23 cellular contexts compared by ENCODE assay signal in genomic region chr16:73369841-73370240, GRCh38.
"Had no signal": no experiment of that assay in that cellular context is flagged by ENCODE, and none has a peak within 500 bp of the region (broad histone marks: within the 10 kb centered on the region; RNA-seq: fewer than 3 reads in every experiment).

No MANE protein-coding gene starts in this region.

- H3K9me3 ChIP-seq: esophagus squamous epithelium, lower lobe of right lung, ovary, psoas muscle, stomach, tibial artery had no signal

- H3K27me3 ChIP-seq: ovary, stomach, tibial artery had no signal

- H3K4me3 ChIP-seq: coronary artery, esophagus squamous epithelium, lower lobe of right lung, ovary, psoas muscle, stomach, tibial artery had no signal

- H3K4me1 ChIP-seq: esophagus squamous epithelium, lower lobe of right lung, psoas muscle, tibial artery had no signal

- ATAC-seq: effector memory CD8-positive, alpha-beta T cell; left ventricle myocardium superior; lower lobe of right lung; naive thymus-derived CD8-positive, alpha-beta T cell; psoas muscle; right cardiac atrium; stimulated activated effector memory CD8-positive, alpha-beta T cell treated with anti-CD3 and anti-CD28 coated beads, Interleukin-12 subunit alpha, Interleukin-12 subunit beta, amount 100 ng/mL, for 72 hours had no signal

- DNase-seq: dermis blood vessel endothelial cell; effector memory CD8-positive, alpha-beta T cell; erythroblast; esophagus squamous epithelium; hypothalamus; immature natural killer cell; left ventricle myocardium superior; lower lobe of right lung; naive thymus-derived CD8-positive, alpha-beta T cell; nephron progenitor cell; occipital lobe; ovary; posterior cingulate gyrus; psoas muscle; right cardiac atrium; small intestine; stimulated activated CD4-positive, alpha-beta T cell treated with anti-CD3 and anti-CD28 coated beads, Interleukin-15, amount 100 ng/mL, for 24 hours; stimulated activated CD4-positive, alpha-beta T cell treated with anti-CD3 and anti-CD28 coated beads, Interleukin-4, amount 100 ng/mL, for 1 hour; stimulated activated naive CD4-positive, alpha-beta T cell treated with Interleukin-2 at 50 U/mL for 16 hours; stomach; tibial artery had no signal

- H3K36me3 ChIP-seq: esophagus squamous epithelium, lower lobe of right lung, ovary, stomach, tibial artery had no signal

- H3K27ac ChIP-seq: coronary artery, esophagus squamous epithelium, lower lobe of right lung, ovary, psoas muscle, stomach, tibial artery had no signal
